22 cellular contexts compared by ENCODE assay signal in genomic region chr6:161459008-161459407, GRCh38.
DNase-seq lines count a peak whose midpoint lies in the region; ATAC-seq and TF ChIP-seq lines count a peak whose summit lies in the region.
"Had no signal": no experiment of that assay in that cellular context is flagged by ENCODE, and none has a peak within 500 bp of the region (broad histone marks: within the 10 kb centered on the region; RNA-seq: fewer than 3 reads in every experiment).

No MANE protein-coding gene starts in this region.

- TF ChIP-seq CTCF in SK-N-SH (IDR thresholded peaks at IDR 0.05) (no peak), OCI-LY7 (conservative IDR thresholded peaks at IDR 0.05; ENCODE audit: low read length) (no peak)

- BruUV-seq in OCI-LY7 (replicated peaks; lab: Mats Ljungman, UMichigan): no TSS peak

- peaks cover 9% of the 10 kb centered on the region for H3K4me1 Mint-ChIP-seq in stimulated activated naive CD8-positive, alpha-beta T cell treated with anti-CD3 and anti-CD28 coated beads, Interleukin-15, amount 100 ng/mL, for 72 hours
- H3K4me1 Mint-ChIP-seq: CD14-positive monocyte; stimulated activated naive B cell treated with anti-CD40 and anti-IgM and Interleukin-4, amounts not matched to agents 10 μg/mL and 1 μg/mL and 100 μg/mL, for 72 hours had no signal

- H3K27me3 ChIP-seq in SK-N-SH (ENCODE audit: insufficient read depth): no peaks in the 10 kb centered on the region
- H3K27me3 ChIP-seq: ascending aorta, Peyer's patch, SJCRH30, testis had no signal

- H3K4me1 ChIP-seq in SK-N-SH (ENCODE audit: control insufficient read depth in 1 of 2, insufficient read depth in 2 of 2, low read depth in 1 of 2, low read length in 1 of 2) (peaks cover 0 to 6% of the 10 kb centered on the region in 2 experiments; a peak in 2 of 4 replicates), mesodermal cell (ENCODE audit: control insufficient read depth, insufficient read depth, low read length, poor library complexity, severe bottlenecking) (peaks cover 8% of the 10 kb centered on the region), OCI-LY7 (ENCODE audit: insufficient read depth, low read length, poor library complexity, severe bottlenecking) (no peaks in the 10 kb centered on the region)
- H3K4me1 ChIP-seq: ascending aorta, Peyer's patch, SJCRH30, testis had no signal

- H3K4me3 Mint-ChIP-seq in stimulated activated naive CD8-positive, alpha-beta T cell treated with anti-CD3 and anti-CD28 coated beads, Interleukin-15, amount 100 ng/mL, for 72 hours: no peak overlapping the region
- H3K4me3 Mint-ChIP-seq: CD14-positive monocyte; stimulated activated naive B cell treated with anti-CD40 and anti-IgM and Interleukin-4, amounts not matched to agents 10 μg/mL and 1 μg/mL and 100 μg/mL, for 72 hours had no signal

- POLR2A ChIA-PET in SK-N-SH (lab: Yijun Ruan, JAX): no interaction called here
- POLR2A ChIA-PET in OCI-LY7 (lab: Charles Lee): interaction anchor here (0.7 kb wide), 1 partner anchor 62 kb away, joined by 5 read pairs; no protein-coding TSS in a partner anchor

- no peaks in the 10 kb centered on the region for H3K9me3 ChIP-seq in SK-N-SH
- H3K9me3 ChIP-seq in mesodermal cell (ENCODE audit: control insufficient read depth, low read length): no peaks in the 10 kb centered on the region
- H3K9me3 ChIP-seq in OCI-LY7 (ENCODE audit: low read length): no peaks in the 10 kb centered on the region
- H3K9me3 ChIP-seq: ascending aorta, Peyer's patch, SJCRH30, testis had no signal

- no peaks in the 10 kb centered on the region for H3F3A ChIP-seq in SK-N-SH (replicated peaks; ENCODE audit: insufficient read depth)

- no peaks in the 10 kb centered on the region for H3K36me3 ChIP-seq in SK-N-SH (replicated peaks in 1 of 2; ENCODE audit: control insufficient read depth in 1 of 2, insufficient read depth in 2 of 2, low read length in 1 of 2)
- no peaks in the 10 kb centered on the region for H3K36me3 ChIP-seq in mesodermal cell (ENCODE audit: control insufficient read depth, insufficient read depth, low read length)
- no peaks in the 10 kb centered on the region for H3K36me3 ChIP-seq in OCI-LY7 (ENCODE audit: insufficient read depth, low read length)
- H3K36me3 ChIP-seq: ascending aorta, Peyer's patch, SJCRH30 had no signal

- intact Hi-C loops in OCI-LY7 (cut with micrococcal nuclease; ENCODE audit: unreplicated experiment): no loop called here

- H3K27ac ChIP-seq in SK-N-SH (ENCODE audit: low read depth in 2 of 2, low read length in 1 of 2) (no peak overlapping the region; a peak in 1 of 4 replicates), mesodermal cell (ENCODE audit: low read depth, low read length, severe bottlenecking) (peak overlapping the region; percentile 90), OCI-LY7 (ENCODE audit: low read depth, low read length, poor library complexity, severe bottlenecking) (no peak overlapping the region)
- H3K27ac ChIP-seq: ascending aorta, epithelial cell of prostate, HL-60, Peyer's patch, SJCRH30, testis had no signal

- H3K9me2 ChIP-seq in SK-N-SH (no peaks in the 10 kb centered on the region), OCI-LY7 (ENCODE audit: insufficient read depth, low read length) (no peaks in the 10 kb centered on the region)

- peak in 1 of 2 donors; percentile 12 for DNase-seq in stimulated activated naive CD8-positive, alpha-beta T cell treated with anti-CD3 and anti-CD28 coated beads, Interleukin-15, amount 100 ng/mL, for 72 hours
- no peak for DNase-seq in stimulated activated naive CD8-positive, alpha-beta T cell treated with anti-CD3 and anti-CD28 coated beads, Interleukin-15, Interleukin-2, amounts not matched to agents 100 U/mL and 50 U/mL, for 24 hours
- DNase-seq in SK-N-SH (no peak), T-helper 9 cell (no peak), OCI-LY7 (ENCODE audit: low spot score) (no peak)
- DNase-seq: activated CD4-positive, CD25-positive, alpha-beta regulatory T cell treated with anti-CD3 and anti-CD28 coated beads, Interleukin-2, amount 50 U/mL, for 72 hours; HCEC 1CT; head of caudate nucleus; left cardiac atrium; NCI-H187; Peyer's patch; SJCRH30; stimulated activated CD4-positive, alpha-beta T cell treated with anti-CD3 and anti-CD28 coated beads, Interleukin-2, amount 100 ng/mL, for 48 hours; stimulated activated naive B cell treated with anti-CD40 and anti-IgM and Interleukin-4, amounts not matched to agents 10 μg/mL and 1 μg/mL and 100 μg/mL, for 72 hours; testis had no signal

- no peaks in the 10 kb centered on the region for H3K9me3 Mint-ChIP-seq in stimulated activated naive CD8-positive, alpha-beta T cell treated with anti-CD3 and anti-CD28 coated beads, Interleukin-15, amount 100 ng/mL, for 72 hours
- H3K9me3 Mint-ChIP-seq: activated naive CD4-positive, alpha-beta T cell treated with anti-CD3 and anti-CD28 coated beads, Interleukin-2, amount 50 U/mL, for 72 hours; stimulated activated naive B cell treated with anti-CD40 and anti-IgM and Interleukin-4, amounts not matched to agents 10 μg/mL and 1 μg/mL and 100 μg/mL, for 72 hours had no signal

- no peaks in the 10 kb centered on the region for H4K20me1 ChIP-seq in SK-N-SH (ENCODE audit: insufficient read depth)
- H4K20me1 ChIP-seq in OCI-LY7 (ENCODE audit: insufficient read depth, low read length): no peaks in the 10 kb centered on the region

- no peaks in the 10 kb centered on the region for H3K79me2 ChIP-seq in SK-N-SH (ENCODE audit: insufficient read depth)
- no peaks in the 10 kb centered on the region for H3K79me2 ChIP-seq in OCI-LY7 (ENCODE audit: insufficient read depth, low read depth, low read length)

- H2AFZ ChIP-seq in SK-N-SH (ENCODE audit: low read depth) (no peak overlapping the region), OCI-LY7 (ENCODE audit: low read length) (no peak overlapping the region)

- H3K27me3 Mint-ChIP-seq in stimulated activated naive CD8-positive, alpha-beta T cell treated with anti-CD3 and anti-CD28 coated beads, Interleukin-15, amount 100 ng/mL, for 72 hours: no peaks in the 10 kb centered on the region
- H3K27me3 Mint-ChIP-seq: stimulated activated naive B cell treated with anti-CD40 and anti-IgM and Interleukin-4, amounts not matched to agents 10 μg/mL and 1 μg/mL and 100 μg/mL, for 72 hours had no signal

- H3K27ac Mint-ChIP-seq in stimulated activated naive CD8-positive, alpha-beta T cell treated with anti-CD3 and anti-CD28 coated beads, Interleukin-15, amount 100 ng/mL, for 72 hours: no peak overlapping the region
- H3K27ac Mint-ChIP-seq: activated naive CD4-positive, alpha-beta T cell treated with anti-CD3 and anti-CD28 coated beads, Interleukin-2, amount 50 U/mL, for 72 hours; CD14-positive monocyte; stimulated activated naive B cell treated with anti-CD40 and anti-IgM and Interleukin-4, amounts not matched to agents 10 μg/mL and 1 μg/mL and 100 μg/mL, for 72 hours had no signal

- H3K4me2 ChIP-seq in SK-N-SH: no peak overlapping the region
- no peak overlapping the region for H3K4me2 ChIP-seq in OCI-LY7 (ENCODE audit: low read length)

- H3K4me3 ChIP-seq in SK-N-SH (ENCODE audit: low read depth in 2 of 2, low read length in 1 of 2) (no peak overlapping the region), mesodermal cell (ENCODE audit: extremely low read depth, insufficient read depth, low read length, poor library complexity, severe bottlenecking) (no peak overlapping the region), OCI-LY7 (ENCODE audit: low read depth, low read length, poor library complexity, severe bottlenecking) (no peak overlapping the region)
- H3K4me3 ChIP-seq: ascending aorta, Peyer's patch, SJCRH30, testis had no signal

- WGBS in SK-N-SH (ENCODE audit: low lambda C conversion rate): 60% methylated on average over 1 of the region's 1 CpG
- no CpG with 5 or more reads among the region's 1 CpG for WGBS in mesodermal cell (ENCODE audit: insufficient coverage in 2 of 2), 2 experiments

- H3K9ac ChIP-seq in SK-N-SH: 0 out of 2 replicates have a peak overlapping the region, but pooled peaks have one; percentile 19

- ATAC-seq in stimulated activated naive CD8-positive, alpha-beta T cell treated with anti-CD3 and anti-CD28 coated beads, Interleukin-15, amount 100 ng/mL, for 72 hours: peak; percentile 71
- no peak for ATAC-seq in stimulated activated naive CD8-positive, alpha-beta T cell treated with anti-CD3 and anti-CD28 coated beads, Interleukin-15, Interleukin-2, amounts not matched to agents 100 U/mL and 50 U/mL, for 24 hours
- no peak for ATAC-seq in HG03039 (IDR thresholded peaks at IDR 0.05; ENCODE audit: unreplicated experiment)
- ATAC-seq: left cardiac atrium; stimulated activated naive B cell treated with anti-CD40 and anti-IgM and Interleukin-4, amounts not matched to agents 10 μg/mL and 1 μg/mL and 100 μg/mL, for 72 hours had no signal

- TF ChIP-seq RAD21 in SK-N-SH (IDR thresholded peaks at IDR 0.05; ENCODE audit: low read length): no peak

- no peak for TF ChIP-seq EP300 in SK-N-SH (IDR thresholded peaks at IDR 0.05; ENCODE audit: borderline replicate concordance in 1 of 2, low read depth in 1 of 2, low read length in 1 of 2)

- CTCF ChIA-PET in SK-N-SH (lab: Yijun Ruan, JAX) (interaction anchor here (0.5 to 2.3 kb wide), 4 partner anchors 24 to 470 kb away, joined by 3 to 6 read pairs (median 4); no protein-coding TSS in a partner anchor), OCI-LY7 (lab: Charles Lee; ENCODE audit: unreplicated experiment) (no interaction called here)

TF ChIP-seq in SK-N-SH, 30 proteins besides CTCF, POLR2A, EP300 and RAD21:
- TF ChIP-seq NFIC (IDR thresholded peaks at IDR 0.05; ENCODE audit: borderline replicate concordance) (no peak), SMC3 (IDR thresholded peaks at IDR 0.05; ENCODE audit: low read depth, low read length) (no peak), RXRA (IDR thresholded peaks at IDR 0.05; ENCODE audit: borderline replicate concordance, low read depth) (no peak)
